In the genomic region with DNA sequence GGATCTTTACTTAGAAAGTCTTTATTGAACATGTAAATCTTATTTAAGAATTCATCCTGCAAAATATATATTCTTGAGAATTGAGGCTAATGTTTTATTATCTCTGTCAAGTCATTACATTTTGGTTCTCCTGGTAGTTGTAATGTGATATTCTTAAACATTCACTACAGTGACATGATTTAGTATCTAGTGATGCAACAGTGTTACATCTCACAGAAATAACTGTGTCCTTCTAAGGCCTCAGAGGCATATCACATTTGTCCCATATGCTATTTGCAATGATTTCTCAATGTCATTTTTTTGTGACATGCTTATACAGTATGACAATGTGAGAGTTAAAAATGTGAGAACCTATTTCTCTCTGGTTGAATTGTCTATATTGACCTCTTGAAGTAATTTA, we compare ENCODE assay signal across 16 cellular contexts. TPM values are rescaled to one million over a fixed set of nuclear protein-coding genes. Genes with fewer than 3 reads are reported as not detected.
DNase-seq lines count a peak whose midpoint lies in the region; ATAC-seq, FAIRE-seq and TF ChIP-seq lines count a peak whose summit lies in the region.
"Had no signal": no experiment of that assay in that cellular context is flagged by ENCODE, and none has a peak within 500 bp of the region (broad histone marks: within the 10 kb centered on the region; RNA-seq: fewer than 3 reads in every experiment).

No MANE protein-coding gene starts in this region.

- TF ChIP-seq CTCF in IMR-90 (conservative IDR thresholded peaks at IDR 0.05; ENCODE audit: low read depth, low read length) = no peak

- peaks cover 4% of the 10 kb centered on the region; the same call in 1 of the 2 replicates for H4K20me1 ChIP-seq in IMR-90 (ENCODE audit: insufficient read depth, low read length)

- H3K23ac ChIP-seq in IMR-90 (ENCODE audit: low read depth, low read length) = no peak overlapping the region

- dilution Hi-C loops in IMR-90 (cut with HindIII; ENCODE audit: low sequenced_read_pairs, unreplicated experiment) = no loop called here

- H4K91ac ChIP-seq in IMR-90 (ENCODE audit: insufficient read depth, low read depth, low read length) = no peak overlapping the region

- H3K9me3 ChIP-seq in IMR-90 (ENCODE audit: control insufficient read depth, insufficient read depth, low read length) = no peaks in the 10 kb centered on the region
- H3K9me3 ChIP-seq: SJSA1 had no signal

- no peak overlapping the region for H3K27ac ChIP-seq in IMR-90 (ENCODE audit: insufficient read depth, low read length)
- H3K27ac ChIP-seq: SJSA1 had no signal

- no peak overlapping the region for H2AK9ac ChIP-seq in IMR-90 (replicated peaks; ENCODE audit: low read depth, low read length, poor library complexity)

- no peak overlapping the region for H2BK5ac ChIP-seq in IMR-90 (ENCODE audit: low read depth, low read length, poor library complexity, severe bottlenecking)

- H3K9me1 ChIP-seq in IMR-90 (ENCODE audit: insufficient read depth, low read length) = no peaks in the 10 kb centered on the region

- CTCF ChIA-PET in IMR-90 (lab: Yijun Ruan, JAX) = no interaction called here

- H2BK120ac ChIP-seq in IMR-90 (ENCODE audit: low read depth, low read length) = no peak overlapping the region

- H3K36me3 ChIP-seq in IMR-90 (ENCODE audit: control insufficient read depth, insufficient read depth, low read length) = peaks cover 3% of the 10 kb centered on the region; the same call in 1 of the 2 replicates
- no peaks in the 10 kb centered on the region; the same call in 1 of the 2 replicates for H3K36me3 ChIP-seq in H7 (replicated peaks; ENCODE audit: control insufficient read depth, insufficient read depth, low read length)
- H3K36me3 ChIP-seq: SJSA1 had no signal

- H3K27me3 ChIP-seq in IMR-90 (ENCODE audit: control insufficient read depth, insufficient read depth, low read length) = no peaks in the 10 kb centered on the region
- H3K27me3 ChIP-seq in H7 (ENCODE audit: control insufficient read depth, insufficient read depth, low read length) = no peaks in the 10 kb centered on the region
- H3K27me3 ChIP-seq: SJSA1 had no signal

- FAIRE-seq in GM12891 (lab: Jason Lieb, UNC) = peak; percentile 40

- no peak overlapping the region for H2AK5ac ChIP-seq in IMR-90 (ENCODE audit: low read depth, low read length)

- ATAC-seq in IMR-90 (ENCODE audit: low read depth) = no peak
- no peak for ATAC-seq in left lobe of liver

- no peak overlapping the region for H3K4me3 ChIP-seq in IMR-90 (ENCODE audit: insufficient read depth, low read depth, low read length)
- no peak overlapping the region for H3K4me3 ChIP-seq in H7 (ENCODE audit: insufficient read depth, low read depth, low read length)
- H3K4me3 ChIP-seq: SJSA1 had no signal

- no peak overlapping the region for H3K4ac ChIP-seq in IMR-90 (ENCODE audit: low read depth, low read length)

- H3K9ac ChIP-seq in IMR-90 (ENCODE audit: low read depth, low read length) = no peak overlapping the region

- H3K56ac ChIP-seq in IMR-90 (ENCODE audit: extremely low read depth, insufficient read depth, low read length) = no peak overlapping the region

- H4K5ac ChIP-seq in IMR-90 (ENCODE audit: low read depth, low read length) = no peak overlapping the region

- DNase-seq in GM12891 (ENCODE audit: insufficient read length, low spot score) (no peak), IMR-90 (peak; percentile 28), amniotic epithelial cell (ENCODE audit: low read depth) (peak; percentile 43), left kidney (ENCODE audit: low read depth, low spot score) (peak; percentile 34), pons (ENCODE audit: low spot score) (no peak), H7 (no peak), NCI-H2227 (lab: John Stamatoyannopoulos, UW; ENCODE audit: unreplicated experiment) (no peak), left lobe of liver (ENCODE audit: low spot score) (no peak)
- DNase-seq: CD8-positive, alpha-beta memory T cell; Kasumi-1; NCI-H1694; NCI-H510A; NCI-H82; RPMI8226; SW 1271 had no signal

- no TSS peak for BruUV-seq in IMR-90 (replicated peaks; lab: Mats Ljungman, UMichigan)

- no peak overlapping the region for H3K4me2 ChIP-seq in IMR-90 (ENCODE audit: low read depth, low read length)

- no peaks in the 10 kb centered on the region for H3K4me1 ChIP-seq in IMR-90 (ENCODE audit: control insufficient read depth, insufficient read depth, low read length)

- no peak for TF ChIP-seq POLR2A in GM12891 (IDR thresholded peaks at IDR 0.05; ENCODE audit: low read depth, low read length)
- TF ChIP-seq POLR2A in IMR-90 (IDR thresholded peaks at IDR 0.05; ENCODE audit: low read depth, low read length) = no peak

- H3K18ac ChIP-seq in IMR-90 (ENCODE audit: low read depth, low read length) = no peak overlapping the region

- H2BK15ac ChIP-seq in IMR-90 (ENCODE audit: low read depth, low read length) = no peak overlapping the region

- no peak overlapping the region for H4K8ac ChIP-seq in IMR-90 (ENCODE audit: low read depth in 2 of 2, low read length in 2 of 2)

- H3K14ac ChIP-seq in IMR-90 (replicated peaks; ENCODE audit: low read depth, low read length) = no peak overlapping the region

- TF ChIP-seq RAD21 in IMR-90 (IDR thresholded peaks at IDR 0.05; ENCODE audit: low read length) = no peak

- peaks cover 0 to 2% of the 10 kb centered on the region in 2 experiments; a peak in 1 of 4 replicates for H3K79me1 ChIP-seq in IMR-90 (ENCODE audit: low read depth in 1 of 2, low read length in 2 of 2)

- no peak overlapping the region for H2BK20ac ChIP-seq in IMR-90 (ENCODE audit: low read depth, low read length)

- POLR2A ChIA-PET in IMR-90 (lab: Charles Lee; ENCODE audit: unreplicated experiment) = no interaction called here

- in situ Hi-C loops in IMR-90 (cut with MboI; ENCODE audit: low sequenced_read_pairs) = no loop called here

- intact Hi-C loops in IMR-90 (cut with micrococcal nuclease) = loop anchor here (5.0 kb wide), 1 partner anchor 66 kb away; no protein-coding TSS in a partner anchor

- no peak overlapping the region for H2AFZ ChIP-seq in IMR-90 (replicated peaks; ENCODE audit: low read length, poor library complexity)

TF ChIP-seq in GM12891, 5 proteins besides CTCF, POLR2A, EP300 and RAD21:
- TF ChIP-seq PAX5 (IDR thresholded peaks at IDR 0.05; ENCODE audit: insufficient read depth, low read length, severe bottlenecking) = no peak
- TF ChIP-seq TAF1 (IDR thresholded peaks at IDR 0.05; ENCODE audit: low read depth, low read length) = no peak
- TF ChIP-seq POU2F2 (IDR thresholded peaks at IDR 0.05; ENCODE audit: low read depth, low read length) = no peak
- no peak for TF ChIP-seq POLR2AphosphoS5 (IDR thresholded peaks at IDR 0.05; ENCODE audit: low read depth, low read length)
TF ChIP-seq in GM12891: peak in this region for 0.

TF ChIP-seq in IMR-90, 13 proteins besides CTCF, POLR2A, EP300 and RAD21:
- TF ChIP-seq, protein P1, sequence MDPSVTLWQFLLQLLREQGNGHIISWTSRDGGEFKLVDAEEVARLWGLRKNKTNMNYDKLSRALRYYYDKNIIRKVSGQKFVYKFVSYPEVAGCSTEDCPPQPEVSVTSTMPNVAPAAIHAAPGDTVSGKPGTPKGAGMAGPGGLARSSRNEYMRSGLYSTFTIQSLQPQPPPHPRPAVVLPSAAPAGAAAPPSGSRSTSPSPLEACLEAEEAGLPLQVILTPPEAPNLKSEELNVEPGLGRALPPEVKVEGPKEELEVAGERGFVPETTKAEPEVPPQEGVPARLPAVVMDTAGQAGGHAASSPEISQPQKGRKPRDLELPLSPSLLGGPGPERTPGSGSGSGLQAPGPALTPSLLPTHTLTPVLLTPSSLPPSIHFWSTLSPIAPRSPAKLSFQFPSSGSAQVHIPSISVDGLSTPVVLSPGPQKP (IDR thresholded peaks at IDR 0.05; ENCODE audit: borderline replicate concordance, low read depth, low read length) = no peak
- TF ChIP-seq CEBPB (IDR thresholded peaks at IDR 0.05; ENCODE audit: low read depth, low read length) = peak; percentile 62

RNA-seq across cellular contexts. Expression of a gene that starts 34.1 kb away (rescaled TPM):
- polyA plus RNA-seq in GM12891 (2012; ENCODE audit: low read depth, missing spikeins) = not detected
- total RNA-seq in IMR-90 (2012; rRNA removed) (11.1 and 16.1 TPM in 2 replicates), left lobe of liver (6.3 TPM)
- polyA plus RNA-seq in IMR-90 (2012; rRNA removed) = 8.5 and 9.0 TPM in 2 replicates
- 3.0 and 4.7 TPM in 2 replicates for polyA plus RNA-seq in IMR-90 (2012; cell fraction: cytosol; rRNA removed)
- polyA plus RNA-seq in IMR-90 (2012; cell fraction: nucleus; rRNA removed; ENCODE audit: low replicate concordance) = 2.9 and 12.2 TPM in 2 replicates
- 9.1 and 16.4 TPM in 2 replicates for total RNA-seq in H7 (2014; rRNA removed; shearing (Covaris generic))
- total RNA-seq: CD8-positive, alpha-beta memory T cell had no signal
- polyA plus RNA-seq: CD8-positive, alpha-beta memory T cell had no signal

Comparison
In these comparisons a context has a peak if more than half of its experiments do, and no peak if none do; other contexts are left out.
1. DNase-seq: peak in IMR-90 (single experiment), amniotic epithelial cell (single experiment) and left kidney (single experiment); none in GM12891 (single experiment), pons (single experiment), H7 (single experiment), NCI-H2227 (single experiment) and left lobe of liver (single experiment).